9 cellular contexts compared by ENCODE assay signal in the genomic region with DNA sequence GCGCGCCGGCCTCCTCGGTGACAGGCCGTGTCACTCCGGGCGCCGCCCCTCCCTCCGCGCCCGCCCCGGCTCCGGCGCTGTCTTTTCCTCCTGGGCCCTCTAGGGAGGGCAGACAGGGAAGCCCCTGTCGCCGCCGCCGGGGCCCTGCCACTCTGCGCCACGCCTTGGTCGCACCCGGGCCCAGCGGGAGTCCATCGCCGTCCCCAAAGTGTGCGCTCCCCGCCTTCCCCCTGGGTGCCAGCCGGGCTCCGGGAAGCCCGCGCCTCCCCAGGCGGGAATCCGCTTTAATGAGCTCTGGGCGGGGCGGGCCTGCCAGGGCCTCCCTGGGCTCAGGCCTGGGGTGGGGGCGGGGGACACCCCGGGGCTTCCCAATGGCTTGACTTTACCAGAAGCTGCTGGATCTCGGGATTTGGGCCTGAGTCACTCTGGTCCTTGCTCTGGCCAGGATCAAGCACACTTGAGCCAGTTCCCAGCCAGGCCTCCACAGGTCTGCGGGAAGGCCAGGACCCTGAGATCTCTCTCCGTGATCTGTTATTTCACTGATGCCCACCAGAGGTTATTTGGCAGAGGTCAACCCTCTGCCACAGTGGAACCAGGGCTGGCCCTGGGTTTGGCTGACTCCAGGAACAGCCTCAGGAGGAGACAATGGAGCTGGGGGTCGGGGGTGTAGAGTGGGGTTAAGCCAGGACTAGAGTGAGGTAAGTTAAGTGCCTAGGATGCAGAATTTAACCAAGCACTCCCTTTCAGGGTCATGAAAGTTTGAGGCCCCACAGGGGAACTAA.
A peak's percentile ranks its signal among the peaks of the same experiment; 100 is the strongest.
DNase-seq lines count a peak whose midpoint lies in the region; ATAC-seq and TF ChIP-seq lines count a peak whose summit lies in the region.
"Had no signal": no experiment of that assay in that cellular context is flagged by ENCODE, and none has a peak within 500 bp of the region (broad histone marks: within the 10 kb centered on the region; RNA-seq: fewer than 3 reads in every experiment).

No MANE protein-coding gene starts in this region.

- ATAC-seq in GM18867 (IDR thresholded peaks at IDR 0.05; ENCODE audit: unreplicated experiment) (peak; percentile 31), HG03064 (IDR thresholded peaks at IDR 0.05; ENCODE audit: low read depth, unreplicated experiment) (peak; percentile 30)

- TF ChIP-seq CTCF in lower leg skin (IDR thresholded peaks at IDR 0.05) = no peak

- DNase-seq in AG08395 (ENCODE audit: low spot score) (peak; percentile 87), T1000 (lab: John Stamatoyannopoulos, UW) (peak; percentile 51), lower leg skin (ENCODE audit: low spot score in 2 of 2) (peak in 1 of 2 donors; percentile 92), SHP77 treated with DMSO at 0.1 percent for 48 hours (lab: John Stamatoyannopoulos, UW) (no peak)
- DNase-seq in stimulated activated CD8-positive, alpha-beta memory T cell treated with anti-CD3 and anti-CD28 coated beads, Interleukin-7, amount 100 ng/mL, for 4 hours (ENCODE audit: low read depth in 2 of 2) = peak; percentile 29 to 66

- 20 to 35% methylated on average over 15 of the region's 41 CpGs for WGBS in lower leg skin, 2 donors

- H3K27ac ChIP-seq in cingulate gyrus (ENCODE audit: low read depth, low read length) = peak overlapping the region; percentile 69
- H3K27ac ChIP-seq: HL-60 had no signal

- no peak for TF ChIP-seq POLR2A in lower leg skin (IDR thresholded peaks at IDR 0.05)

- intact Hi-C loops in lower leg skin (cut with DNase I; ENCODE audit: low total_unique reads) = no loop called here

- peak overlapping the region; percentile 39 for H3K4me3 ChIP-seq in lower leg skin (ENCODE audit: low read depth, poor library complexity, severe bottlenecking)
